ENCODE assay signal across 7 cellular contexts in genomic region chr13:18280904-18281757, GRCh38.
DNase-seq lines count a peak whose midpoint lies in the region; ATAC-seq and TF ChIP-seq lines count a peak whose summit lies in the region.
"Not testable (repeated sequence)": the region's sequence is repeated elsewhere in the genome, so short reads cannot be mapped to it uniquely, and the experiment has no call there.

No MANE protein-coding gene starts in this region.

- DNase-seq in Daoy (ENCODE audit: low read depth) (peak; percentile 76), MG63 (peak; percentile 77), RPMI7951 (ENCODE audit: low read depth) (peak; percentile 95), mucosa of gallbladder (ENCODE audit: low spot score) (peak; percentile 37), renal cortical epithelial cell (ENCODE audit: low read depth) (peak; percentile 56)
- DNase-seq in foreskin keratinocyte = not testable (repeated sequence)

- ATAC-seq in activated T-helper 17 cell treated with anti-CD3 and anti-CD28 coated beads, Interleukin-2, amount 50 U/mL, for 72 hours (replicated peaks) = peak; percentile 13
- ATAC-seq in foreskin keratinocyte = peak; percentile 48

- not testable (repeated sequence) for H3K27ac Mint-ChIP-seq in activated T-helper 17 cell treated with anti-CD3 and anti-CD28 coated beads, Interleukin-2, amount 50 U/mL, for 72 hours

- not testable (repeated sequence) for H3K27me3 Mint-ChIP-seq in activated T-helper 17 cell treated with anti-CD3 and anti-CD28 coated beads, Interleukin-2, amount 50 U/mL, for 72 hours

- not testable (repeated sequence) for H3K9me3 Mint-ChIP-seq in activated T-helper 17 cell treated with anti-CD3 and anti-CD28 coated beads, Interleukin-2, amount 50 U/mL, for 72 hours

- H3K27ac ChIP-seq in foreskin keratinocyte = not testable (repeated sequence)

- not testable (repeated sequence) for H3K36me3 ChIP-seq in MG63

- H3K36me3 Mint-ChIP-seq in activated T-helper 17 cell treated with anti-CD3 and anti-CD28 coated beads, Interleukin-2, amount 50 U/mL, for 72 hours (ENCODE audit: low read depth) = not testable (repeated sequence)

- H3K27me3 ChIP-seq in MG63, foreskin keratinocyte: not testable (repeated sequence)

- not testable (repeated sequence) for H3K9me3 ChIP-seq in MG63

- not testable (repeated sequence) for H3K4me1 Mint-ChIP-seq in activated T-helper 17 cell treated with anti-CD3 and anti-CD28 coated beads, Interleukin-2, amount 50 U/mL, for 72 hours

- not testable (repeated sequence) for H3K4me3 Mint-ChIP-seq in activated T-helper 17 cell treated with anti-CD3 and anti-CD28 coated beads, Interleukin-2, amount 50 U/mL, for 72 hours

- H3K4me3 ChIP-seq in MG63 = not testable (repeated sequence)

- not testable (repeated sequence) for H3K4me1 ChIP-seq in foreskin keratinocyte

- not testable (repeated sequence) for TF ChIP-seq CTCF in foreskin keratinocyte (conservative IDR thresholded peaks at IDR 0.05)
